In the genomic region with DNA sequence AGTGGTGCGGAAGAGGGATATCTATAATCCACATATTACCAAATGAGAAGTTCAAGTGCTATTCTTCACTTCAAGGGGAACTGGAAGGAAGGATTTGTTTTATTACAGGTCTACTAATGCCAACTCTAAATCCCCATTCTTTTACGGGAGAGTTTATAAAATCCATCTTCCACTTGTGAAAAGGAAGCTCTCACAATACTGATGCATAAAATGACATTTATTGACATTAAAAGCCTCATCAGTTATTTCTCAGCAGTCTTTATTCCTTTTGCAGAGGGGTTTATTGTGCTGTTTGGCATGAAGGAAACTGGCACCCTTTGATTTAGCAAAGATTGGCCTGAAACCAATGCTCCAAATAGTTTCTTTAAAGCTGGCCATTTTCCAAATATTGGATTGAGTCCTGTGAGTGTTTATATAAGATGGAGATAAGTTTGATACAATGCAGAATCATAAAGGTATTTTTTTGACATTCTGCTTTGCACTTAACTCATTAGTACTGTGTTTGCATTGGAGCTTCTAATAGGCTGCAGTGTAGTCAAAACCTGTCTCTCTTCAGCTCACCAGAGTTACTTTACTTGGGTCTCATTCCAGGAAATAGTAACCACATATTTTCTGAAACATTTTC, we compare ENCODE assay signal across 20 cellular contexts.
"Had no signal": no experiment of that assay in that cellular context is flagged by ENCODE, and none has a peak within 500 bp of the region (broad histone marks: within the 10 kb centered on the region; RNA-seq: fewer than 3 reads in every experiment).

No MANE protein-coding gene starts in this region.

- H3K27me3 ChIP-seq: breast epithelium, right atrium auricular region, transverse colon, vagina had no signal

- H3K4me3 ChIP-seq: breast epithelium, lung, prostate gland, right atrium auricular region, transverse colon, vagina had no signal

- DNase-seq: activated CD4-positive, alpha-beta T cell treated with anti-CD3 and anti-CD28 coated beads for 1 hour; activated CD8-positive, alpha-beta memory T cell treated with anti-CD3 and anti-CD28 coated beads for 24 hours; activated CD8-positive, alpha-beta memory T cell treated with anti-CD3 and anti-CD28 coated beads, Interleukin-2, amount 50 U/mL, for 48 hours; activated effector memory CD4-positive, alpha-beta T cell treated with anti-CD3 and anti-CD28 coated beads, Interleukin-2, amount 50 U/mL, for 16 hours; activated naive CD4-positive, alpha-beta T cell treated with anti-CD3 and anti-CD28 coated beads, Interleukin-2, amount 50 U/mL, for 16 hours; activated T-cell treated with anti-CD3 and anti-CD28 coated beads, Interleukin-2, amount 50 U/mL, for 48 hours; aorta; effector CD4-positive, alpha-beta T cell; head of caudate nucleus; kidney; midbrain; occipital lobe; transverse colon had no signal

- H3K27ac ChIP-seq: prostate gland, right atrium auricular region, transverse colon, vagina, VCaP had no signal

- H3K4me1 ChIP-seq: breast epithelium, prostate gland, right atrium auricular region, transverse colon had no signal

- ATAC-seq: left lobe of liver had no signal

- H3K36me3 ChIP-seq: breast epithelium, prostate gland, right atrium auricular region, transverse colon, vagina had no signal

- H3K9me3 ChIP-seq: breast epithelium, prostate gland, right atrium auricular region, transverse colon, vagina had no signal
